In the genomic region with DNA sequence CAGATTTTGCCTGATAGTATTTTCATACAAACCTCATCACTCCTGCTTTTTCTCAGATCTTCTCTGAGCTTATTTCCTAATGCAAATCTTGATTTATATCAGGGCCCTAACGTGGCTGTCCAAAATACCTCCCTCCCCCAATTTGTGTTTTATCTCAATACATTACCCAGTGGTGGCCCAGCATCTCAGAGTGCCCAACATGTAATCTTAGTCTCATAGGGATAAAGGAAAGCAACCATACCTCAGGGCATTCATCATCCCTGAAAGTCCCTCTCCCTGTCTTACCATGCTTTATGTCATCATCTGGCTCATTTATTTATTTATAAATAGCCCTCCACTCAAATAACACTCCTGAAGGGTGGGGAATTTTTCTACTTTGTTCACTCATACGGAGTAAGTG, we compare ENCODE assay signal across 28 cellular contexts.
"Had no signal": no experiment of that assay in that cellular context is flagged by ENCODE, and none has a peak within 500 bp of the region (broad histone marks: within the 10 kb centered on the region; RNA-seq: fewer than 3 reads in every experiment).

No MANE protein-coding gene starts in this region.

- H3K27me3 ChIP-seq: adrenal gland, breast epithelium, colonic mucosa, dorsolateral prefrontal cortex, esophagus squamous epithelium, heart right ventricle, neutrophil, upper lobe of left lung had no signal

- DNase-seq: activated CD4-positive, alpha-beta T cell treated with anti-CD3 and anti-CD28 coated beads for 36 hours; activated CD4-positive, alpha-beta T cell treated with anti-CD3 and anti-CD28 coated beads, Interleukin-2, amount 50 U/mL, for 4 hours; activated CD8-positive, alpha-beta memory T cell treated with anti-CD3 and anti-CD28 coated beads for 24 hours; activated CD8-positive, alpha-beta memory T cell treated with anti-CD3 and anti-CD28 coated beads, Interleukin-2, amount 50 U/mL, for 4 hours; activated T-cell treated with anti-CD3 and anti-CD28 coated beads, Interleukin-2, amount 50 U/mL, for 24 hours; adrenal gland; colonic mucosa; dorsolateral prefrontal cortex; effector memory CD8-positive, alpha-beta T cell; esophagus squamous epithelium; heart right ventricle; left colon; stimulated activated CD4-positive, alpha-beta T cell treated with anti-CD3 and anti-CD28 coated beads, Interleukin-15, amount 100 ng/mL, for 24 hours; stimulated activated naive CD4-positive, alpha-beta T cell; T1000; upper lobe of left lung had no signal

- H3K36me3 Mint-ChIP-seq: activated naive CD4-positive, alpha-beta T cell treated with anti-CD3 and anti-CD28 coated beads, Interleukin-2, amount 50 U/mL, for 72 hours; natural killer cell treated with Interleukin-12 subunit alpha and Interleukin-12 subunit beta and Interleukin-15 and Interleukin-18, amount 100 ng/mL, for 72 hours had no signal

- H3K9me3 ChIP-seq: colonic mucosa, neutrophil, upper lobe of left lung had no signal

- H3K4me3 ChIP-seq: adrenal gland, breast epithelium, colonic mucosa, dorsolateral prefrontal cortex, esophagus squamous epithelium, heart right ventricle, lung, smooth muscle cell, upper lobe of left lung had no signal

- H3K27ac ChIP-seq: breast epithelium, colonic mucosa, dorsolateral prefrontal cortex, esophagus squamous epithelium, neutrophil, parathyroid adenoma, upper lobe of left lung had no signal

- H3K4me1 ChIP-seq: breast epithelium, colonic mucosa, parathyroid adenoma, upper lobe of left lung had no signal

- H3K36me3 ChIP-seq: adrenal gland, breast epithelium, colonic mucosa, esophagus squamous epithelium, neutrophil, upper lobe of left lung had no signal

- H3K27me3 Mint-ChIP-seq: activated CD4-positive, alpha-beta T cell treated with anti-CD3 and anti-CD28 coated beads for 36 hours; activated T-cell treated with anti-CD3 and anti-CD28 coated beads, Interleukin-2, amount 50 U/mL, for 24 hours; central memory CD8-positive, alpha-beta T cell; effector memory CD8-positive, alpha-beta T cell; natural killer cell treated with Interleukin-12 subunit alpha and Interleukin-12 subunit beta and Interleukin-15 and Interleukin-18, amount 100 ng/mL, for 72 hours had no signal

- H3K4me1 Mint-ChIP-seq: activated CD4-positive, alpha-beta T cell treated with anti-CD3 and anti-CD28 coated beads for 36 hours; activated T-helper 17 cell treated with anti-CD3 and anti-CD28 coated beads, Interleukin-2, amount 50 U/mL, for 72 hours; central memory CD8-positive, alpha-beta T cell had no signal

- H3K27ac Mint-ChIP-seq: activated CD4-positive, alpha-beta T cell treated with anti-CD3 and anti-CD28 coated beads for 36 hours; activated naive CD4-positive, alpha-beta T cell treated with anti-CD3 and anti-CD28 coated beads, Interleukin-2, amount 50 U/mL, for 72 hours; activated T-cell treated with anti-CD3 and anti-CD28 coated beads, Interleukin-2, amount 50 U/mL, for 24 hours; activated T-helper 17 cell treated with anti-CD3 and anti-CD28 coated beads, Interleukin-2, amount 50 U/mL, for 72 hours; effector memory CD8-positive, alpha-beta T cell; natural killer cell treated with Interleukin-12 subunit alpha and Interleukin-12 subunit beta and Interleukin-15 and Interleukin-18, amount 100 ng/mL, for 72 hours; T-helper 1 cell treated with Interleukin-12 subunit alpha and Interleukin-12 subunit beta and Interleukin-4 antibody, amounts not matched to agents 30 μg/mL and 1 μg/mL, for 36 hours; WTC11 had no signal

- H3K4me3 Mint-ChIP-seq: activated CD4-positive, alpha-beta T cell treated with anti-CD3 and anti-CD28 coated beads for 36 hours; activated T-cell treated with anti-CD3 and anti-CD28 coated beads, Interleukin-2, amount 50 U/mL, for 24 hours; activated T-helper 17 cell treated with anti-CD3 and anti-CD28 coated beads, Interleukin-2, amount 50 U/mL, for 72 hours; central memory CD8-positive, alpha-beta T cell; effector memory CD8-positive, alpha-beta T cell; natural killer cell treated with Interleukin-12 subunit alpha and Interleukin-12 subunit beta and Interleukin-15 and Interleukin-18, amount 100 ng/mL, for 72 hours; T-helper 1 cell treated with Interleukin-12 subunit alpha and Interleukin-12 subunit beta and Interleukin-4 antibody, amounts not matched to agents 30 μg/mL and 1 μg/mL, for 36 hours; WTC11 had no signal

- ATAC-seq: activated CD4-positive, alpha-beta T cell treated with anti-CD3 and anti-CD28 coated beads for 36 hours; activated naive CD4-positive, alpha-beta T cell treated with anti-CD3 and anti-CD28 coated beads, Interleukin-2, amount 50 U/mL, for 72 hours; activated T-helper 17 cell treated with anti-CD3 and anti-CD28 coated beads, Interleukin-2, amount 50 U/mL, for 72 hours; effector memory CD8-positive, alpha-beta T cell; left colon; natural killer cell treated with Interleukin-12 subunit alpha and Interleukin-12 subunit beta and Interleukin-15 and Interleukin-18, amount 100 ng/mL, for 72 hours; sciatic nerve; WTC11 had no signal
